Comparison of ENCODE assay signal across 29 cellular contexts in the genomic region with DNA sequence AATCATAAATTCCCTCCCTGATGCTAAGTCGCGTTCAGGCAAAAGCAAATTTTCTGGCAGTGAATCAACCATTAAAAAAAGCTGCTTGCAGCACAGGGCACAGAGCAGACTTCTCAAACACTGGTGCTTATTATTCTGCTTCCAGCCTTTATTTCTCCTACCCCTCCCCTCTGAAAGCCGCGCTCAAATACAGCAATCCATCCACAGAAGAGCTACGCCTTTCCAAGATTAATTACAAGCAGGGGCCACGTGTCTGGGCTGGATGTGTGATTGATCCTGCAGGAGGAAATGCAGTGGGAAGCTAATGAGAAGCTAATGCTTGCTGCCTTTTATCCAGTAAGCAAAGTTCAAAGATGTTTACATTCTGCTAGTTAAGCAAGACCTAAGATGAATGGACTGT.
DNase-seq lines count a peak whose midpoint lies in the region.
"Had no signal": no experiment of that assay in that cellular context is flagged by ENCODE, and none has a peak within 500 bp of the region (broad histone marks: within the 10 kb centered on the region; RNA-seq: fewer than 3 reads in every experiment).

No MANE protein-coding gene starts in this region.

- DNase-seq in Ammon's horn (ENCODE audit: low spot score) (peak; percentile 74), astrocyte of the hippocampus (ENCODE audit: low read depth, low spot score) (peak; percentile 32), globus pallidus (ENCODE audit: low spot score) (peak; percentile 81), putamen (ENCODE audit: low spot score) (peak; percentile 76), NCI-H2227 (lab: John Stamatoyannopoulos, UW; ENCODE audit: unreplicated experiment) (no peak), inferior parietal cortex (ENCODE audit: extremely low spot score) (no peak), NCI-H2107 treated with DMSO at 0.1 percent for 48 hours (lab: John Stamatoyannopoulos, UW; ENCODE audit: unreplicated experiment) (no peak), HCEC 1CT (no peak)
- DNase-seq: activated CD4-positive, alpha-beta T cell treated with anti-CD3 and anti-CD28 coated beads for 36 hours; activated CD8-positive, alpha-beta memory T cell treated with anti-CD3 and anti-CD28 coated beads for 24 hours; activated gamma-delta T cell treated with Interleukin-2 at 50 U/mL for 16 hours; activated naive CD8-positive, alpha-beta T cell treated with anti-CD3 and anti-CD28 coated beads, Interleukin-2, amount 50 U/mL, for 24 hours; activated T-cell treated with anti-CD3 and anti-CD28 coated beads, Interleukin-2, amount 50 U/mL, for 1 hour; BE2C; brain microvascular endothelial cell; DMS53; effector memory CD4-positive, alpha-beta T cell; esophagus squamous epithelium; GF-D8; IMR-90; mammary epithelial cell; naive B cell; NCI-H1105 treated with DMSO at 0.1 percent for 48 hours; NCI-H2081; NCI-H510A; sigmoid colon; stomach; T-helper 1 cell; trophoblast cell had no signal

Comparison
In these comparisons a context has a peak if more than half of its experiments do, and no peak if none do; other contexts are left out.
1. DNase-seq: peak in Ammon's horn (single experiment), astrocyte of the hippocampus (single experiment), globus pallidus (single experiment) and putamen (single experiment); none in NCI-H2227 (single experiment), inferior parietal cortex (single experiment), NCI-H2107 treated with DMSO at 0.1 percent for 48 hours (single experiment) and HCEC 1CT (single experiment).